Comparison of ENCODE assay signal across 1 cellular context in genomic region chr6:109922851-109923250, GRCh38.
TF ChIP-seq lines count a peak whose summit lies in the region.

No MANE protein-coding gene starts in this region.

TF ChIP-seq in GM23338, 12 proteins besides CTCF, POLR2A, EP300 and RAD21 (continued from another document):
- no peak for TF ChIP-seq ZNF462 (CRISPR knock-in tag; IDR thresholded peaks at IDR 0.05)
- no peak for TF ChIP-seq POLR2AphosphoS5 (IDR thresholded peaks at IDR 0.05; ENCODE audit: low read depth)
